In the genomic region with DNA sequence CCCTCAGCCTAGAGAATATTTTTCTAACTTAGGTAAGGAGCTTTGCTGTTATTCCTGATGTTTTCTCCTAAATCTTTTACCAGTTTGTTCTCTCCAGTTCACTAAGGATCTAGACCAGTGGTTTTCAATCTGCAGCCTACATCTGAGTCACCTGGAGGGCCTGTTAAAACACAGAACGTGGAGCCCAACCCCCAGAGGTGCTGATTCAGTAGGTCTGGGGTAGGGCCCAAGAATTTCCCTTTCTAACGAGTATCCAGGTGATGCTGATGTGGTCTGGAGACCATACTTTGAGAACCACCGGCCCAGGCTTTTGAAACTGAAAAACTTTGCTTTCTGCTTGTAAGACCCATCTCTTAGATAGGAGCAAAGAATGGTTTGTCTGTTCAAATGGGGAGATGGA, we compare ENCODE assay signal across 9 cellular contexts. TPM values are rescaled to one million over a fixed set of nuclear protein-coding genes. Genes with fewer than 3 reads are reported as not detected.
DNase-seq lines count a peak whose midpoint lies in the region; ATAC-seq and TF ChIP-seq lines count a peak whose summit lies in the region.
"Had no signal": no experiment of that assay in that cellular context is flagged by ENCODE, and none has a peak within 500 bp of the region (broad histone marks: within the 10 kb centered on the region; RNA-seq: fewer than 3 reads in every experiment).

No MANE protein-coding gene starts in this region.

- WGBS in mammary epithelial cell (ENCODE audit: low coverage, missing lambda C conversion rate): 2% methylated on average over 3 of the region's 3 CpGs
- 80 to 81% methylated on average over 3 of the region's 3 CpGs for WGBS in sigmoid colon, 2 donors

- no peaks in the 10 kb centered on the region for H3K9me3 ChIP-seq in mammary epithelial cell (replicated peaks; ENCODE audit: insufficient read depth, low read length)
- no peaks in the 10 kb centered on the region for H3K9me3 ChIP-seq in sigmoid colon
- H3K9me3 ChIP-seq: pancreas had no signal

- peaks cover 38% of the 10 kb centered on the region for H3K4me1 ChIP-seq in mammary epithelial cell (ENCODE audit: insufficient read depth, low read length)
- H3K4me1 ChIP-seq in sigmoid colon: peaks cover 0 to 40% (median 36%) of the 10 kb centered on the region in 4 donors
- H3K4me1 ChIP-seq: pancreas had no signal

- H3K4me2 ChIP-seq in mammary epithelial cell (ENCODE audit: insufficient read depth, low read depth, low read length): peak overlapping the region; percentile 78

- peak; percentile 48 for ATAC-seq in HG03432 (IDR thresholded peaks at IDR 0.05; ENCODE audit: unreplicated experiment)
- no peak for ATAC-seq in GM18519 (IDR thresholded peaks at IDR 0.05; ENCODE audit: low FRiP score, unreplicated experiment)
- ATAC-seq: pancreas had no signal

- no peak for TF ChIP-seq POLR2A in sigmoid colon (IDR thresholded peaks at IDR 0.05)

- H3K4me3 ChIP-seq in mammary epithelial cell (replicated peaks in 1 of 3; ENCODE audit: insufficient read depth in 1 of 3, low read depth in 2 of 3, low read length in 3 of 3) (no peak overlapping the region), sigmoid colon (no peak overlapping the region)
- H3K4me3 ChIP-seq: pancreas had no signal

- in situ Hi-C loops in mammary epithelial cell (cut with MboI; ENCODE audit: low sequenced_read_pairs in 2 of 2): no loop called here
- in situ Hi-C loops in KBM-7 (cut with MboI; ENCODE audit: low pct_unique_long_range_greater_than_20kb, low sequenced_read_pairs): no loop called here

- H3K9ac ChIP-seq in mammary epithelial cell (ENCODE audit: insufficient read depth, low read length): peak overlapping the region; percentile 80

- H3K27ac ChIP-seq in mammary epithelial cell (ENCODE audit: insufficient read depth, low read depth, low read length): peak overlapping the region; percentile 97
- H3K27ac ChIP-seq in sigmoid colon: peak overlapping the region in 3 of 4 donors; percentile 39 to 62 (median 53)
- H3K27ac ChIP-seq: pancreas had no signal

- intact Hi-C loops in mammary epithelial cell (cut with micrococcal nuclease) (no loop called here), sigmoid colon (cut with DNase I) (no loop called here)

- DNase-seq in ELR (ENCODE audit: low read depth): peak; percentile 53
- DNase-seq in mammary epithelial cell: peak; percentile 97
- no peak for DNase-seq in sigmoid colon
- DNase-seq in EL: no peak
- DNase-seq in KBM-7: no peak
- DNase-seq in NCI-H2227 (lab: John Stamatoyannopoulos, UW; ENCODE audit: unreplicated experiment): no peak
- DNase-seq: pancreas had no signal

- no peaks in the 10 kb centered on the region for H3K27me3 ChIP-seq in mammary epithelial cell (ENCODE audit: insufficient read depth, low read length)
- no peaks in the 10 kb centered on the region for H3K27me3 ChIP-seq in sigmoid colon
- H3K27me3 ChIP-seq: pancreas had no signal

- no peak for TF ChIP-seq CTCF in mammary epithelial cell (conservative IDR thresholded peaks at IDR 0.05 in 1 of 2, IDR thresholded peaks at IDR 0.05 in 1 of 2; ENCODE audit: extremely low read depth in 1 of 2, insufficient read depth in 1 of 2, low read depth in 1 of 2, low read length in 2 of 2)
- no peak for TF ChIP-seq CTCF in sigmoid colon (IDR thresholded peaks at IDR 0.05)

- dilution Hi-C loops in mammary epithelial cell (cut with HindIII; ENCODE audit: low sequenced_read_pairs): loop anchor here (5.0 kb wide), 1 partner anchor 35 kb away; no protein-coding TSS in a partner anchor

- H3K36me3 ChIP-seq in mammary epithelial cell (ENCODE audit: insufficient read depth, low read length): no peaks in the 10 kb centered on the region
- H3K36me3 ChIP-seq in sigmoid colon: no peaks in the 10 kb centered on the region
- H3K36me3 ChIP-seq: pancreas had no signal

- no peak for TF ChIP-seq EP300 in sigmoid colon (IDR thresholded peaks at IDR 0.05)

- no peaks in the 10 kb centered on the region for H4K20me1 ChIP-seq in mammary epithelial cell (ENCODE audit: insufficient read depth, low read length)

- H3K79me2 ChIP-seq in mammary epithelial cell (ENCODE audit: insufficient read depth, low read length): no peaks in the 10 kb centered on the region

- CTCF ChIA-PET in mammary epithelial cell (lab: Charles Lee; ENCODE audit: low non-redundant PET): no interaction called here

- peak overlapping the region; percentile 23 for H2AFZ ChIP-seq in mammary epithelial cell (ENCODE audit: low read depth, low read length)

- BruUV-seq in mammary epithelial cell (replicated peaks; lab: Mats Ljungman, UMichigan): no TSS peak

RNA-seq across cellular contexts. Expression of gene KMT2E, which starts 51.2 kb away (rescaled TPM):
- 10 to 100 TPM; 41.2 to 72.2 TPM for total RNA-seq in mammary epithelial cell
- 2.4 TPM for polyA plus RNA-seq in mammary epithelial cell
- polyA minus RNA-seq in mammary epithelial cell: 57.9 TPM
- total RNA-seq in sigmoid colon: 100 to 1,000 TPM in 3 of 4 donors, 10 to 100 TPM in 1; 84.7 to 109 (median 104) TPM
- 10 to 100 TPM; 20.6 to 38.7 (median 26.4) TPM for polyA plus RNA-seq in sigmoid colon

Comparison
In these comparisons a context has a peak if more than half of its experiments do, and no peak if none do; other contexts are left out.
1. DNase-seq: peak in ELR (single experiment) and mammary epithelial cell (single experiment); none in sigmoid colon (single experiment), EL (single experiment), KBM-7 (single experiment) and NCI-H2227 (single experiment).